1 cellular context compared by ENCODE assay signal in the genomic region with DNA sequence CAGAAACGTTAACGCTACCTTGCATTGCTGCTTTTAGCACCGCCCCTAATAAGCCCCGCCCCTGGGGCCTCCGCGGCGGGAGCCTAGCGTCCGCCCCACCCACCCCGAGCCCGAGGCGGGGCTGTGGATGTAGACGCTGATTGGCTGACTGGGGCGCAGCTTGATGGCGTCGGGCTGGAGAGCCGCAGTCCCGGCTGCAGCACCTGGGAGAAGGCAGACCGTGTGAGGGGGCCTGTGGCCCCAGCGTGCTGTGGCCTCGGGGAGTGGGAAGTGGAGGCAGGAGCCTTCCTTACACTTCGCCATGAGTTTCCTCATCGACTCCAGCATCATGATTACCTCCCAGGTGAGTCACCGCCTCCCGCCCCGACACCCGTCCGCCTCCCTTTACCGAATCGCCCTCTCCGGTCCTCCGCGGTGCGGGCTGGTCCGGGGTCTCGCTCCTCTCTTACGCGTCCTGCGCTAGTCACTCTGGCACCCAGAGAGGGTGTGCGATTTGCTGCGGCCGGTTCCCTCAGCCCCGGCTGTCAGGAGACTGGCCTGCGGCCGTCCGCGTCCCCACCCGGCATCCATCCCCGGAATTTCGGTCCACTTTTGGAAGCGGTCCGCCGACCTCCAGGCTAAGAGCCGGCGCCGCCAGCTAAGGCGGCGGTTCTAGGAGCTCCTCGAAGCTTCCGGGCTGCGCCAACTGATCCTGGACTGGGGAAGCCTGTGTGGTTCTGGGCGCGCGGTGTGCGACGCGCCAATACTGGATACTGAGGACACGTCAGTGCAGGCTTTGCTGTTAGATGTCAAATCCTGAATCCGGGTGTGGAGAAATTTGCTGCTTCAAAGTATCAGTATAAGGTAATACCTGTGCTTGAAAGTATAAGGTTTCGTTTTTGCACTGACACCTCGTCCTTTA.
TF ChIP-seq lines count a peak whose summit lies in the region.

TSS of gene GPR89A (plus strand) at position 156 of the 901 bp plus-strand sequence. CDS start at position 302, 146 bp downstream.

TF ChIP-seq in GM12878, 131 proteins besides CTCF, POLR2A, EP300 and RAD21 (continued from another document):
- TF ChIP-seq NKRF (conservative IDR thresholded peaks at IDR 0.05), result 0 out of 2 replicates have a peak, but pooled peaks have one; percentile 31
